Comparison of ENCODE assay signal across 18 cellular contexts in genomic region chr17:47822785-47823184, GRCh38. TPM values are rescaled to one million over a fixed set of nuclear protein-coding genes. Genes with fewer than 3 reads are reported as not detected.
DNase-seq lines count a peak whose midpoint lies in the region; ATAC-seq, FAIRE-seq and TF ChIP-seq lines count a peak whose summit lies in the region.
"Had no signal": no experiment of that assay in that cellular context is flagged by ENCODE, and none has a peak within 500 bp of the region (broad histone marks: within the 10 kb centered on the region; RNA-seq: fewer than 3 reads in every experiment).

No MANE protein-coding gene starts in this region.

- 84% methylated on average over 4 of the region's 4 CpGs for WGBS in K562 (ENCODE audit: insufficient coverage, low coverage, missing lambda C conversion rate)

- H2AFZ ChIP-seq in PC-9 (no peak overlapping the region), K562 (ENCODE audit: low read depth, low read length) (no peak overlapping the region)

- no peaks in the 10 kb centered on the region; the same call in 1 of the 2 replicates for H4K20me1 ChIP-seq in PC-9 (ENCODE audit: insufficient read depth)
- no peaks in the 10 kb centered on the region for H4K20me1 ChIP-seq in K562 (replicated peaks; ENCODE audit: control insufficient read depth, insufficient read depth, low read length)

- DNase-seq in activated T-cell treated with anti-CD3 and anti-CD28 coated beads, Interleukin-2, amount 50 U/mL, for 72 hours, result no peak
- DNase-seq in activated T-cell treated with anti-CD3 and anti-CD28 coated beads for 4 hours, result no peak
- DNase-seq in PC-9, result no peak
- DNase-seq in K562 (ENCODE audit: extremely low read depth in 1 of 4, low spot score in 3 of 4), result no peak
- no peak for DNase-seq in gastrocnemius medialis
- DNase-seq in AG08395 (ENCODE audit: low spot score), result no peak
- DNase-seq in activated CD4-positive, CD25-positive, alpha-beta regulatory T cell treated with anti-CD3 and anti-CD28 coated beads, Interleukin-2, amount 50 U/mL, for 72 hours, result no peak
- DNase-seq: activated CD4-positive, alpha-beta T cell treated with anti-CD3 and anti-CD28 coated beads for 48 hours; central memory CD4-positive, alpha-beta T cell; DMS 273 treated with DMSO at 0.1 percent for 48 hours; foreskin keratinocyte; lower lobe of right lung; NCI-H1048; NCI-H2107; stimulated activated CD4-positive, alpha-beta T cell treated with anti-CD3 and anti-CD28 coated beads, Interleukin-4, amount 100 ng/mL, for 1 hour; trophoblast cell had no signal

- H3K4me3 ChIP-seq in PC-9 (no peak overlapping the region), K562 (no peak overlapping the region), gastrocnemius medialis (no peak overlapping the region)

- peaks cover 39% of the 10 kb centered on the region for H3K36me3 ChIP-seq in PC-9 (ENCODE audit: low read depth)
- H3K36me3 ChIP-seq in K562 (ENCODE audit: control insufficient read depth, insufficient read depth, low read length), result peaks cover 54% of the 10 kb centered on the region
- peaks cover 0 to 48% of the 10 kb centered on the region in 2 donors for H3K36me3 ChIP-seq in gastrocnemius medialis

- H3K27me3 ChIP-seq in PC-9 (ENCODE audit: insufficient read depth, low read depth), result no peaks in the 10 kb centered on the region
- H3K27me3 ChIP-seq in K562 (ENCODE audit: control insufficient read depth in 2 of 2, insufficient read depth in 2 of 2, low read length in 2 of 2), result no peaks in the 10 kb centered on the region
- H3K27me3 ChIP-seq in gastrocnemius medialis, result no peaks in the 10 kb centered on the region
- H3K27me3 ChIP-seq: foreskin keratinocyte, neutrophil had no signal

- TF ChIP-seq EP300 in K562 (IDR thresholded peaks at IDR 0.05; ENCODE audit: low read length), result no peak

- H3K4me1 ChIP-seq in PC-9 (replicated peaks; ENCODE audit: insufficient read depth), result peaks cover 30% of the 10 kb centered on the region
- peaks cover 13 to 30% of the 10 kb centered on the region in 2 experiments for H3K4me1 ChIP-seq in K562 (replicated peaks in 1 of 2; ENCODE audit: control insufficient read depth in 2 of 2, insufficient read depth in 2 of 2, low read length in 2 of 2)
- H3K4me1 ChIP-seq in gastrocnemius medialis, result peaks cover 21 to 28% of the 10 kb centered on the region in 2 donors
- H3K4me1 ChIP-seq: foreskin keratinocyte had no signal

- no peak for TF ChIP-seq RAD21 in K562 (CRISPR knock-in tag; conservative IDR thresholded peaks at IDR 0.05 in 1 of 2, IDR thresholded peaks at IDR 0.05 in 1 of 2)

- H3K9me3 Mint-ChIP-seq in activated T-cell treated with anti-CD3 and anti-CD28 coated beads, Interleukin-2, amount 50 U/mL, for 72 hours, result no peaks in the 10 kb centered on the region

- H3K27ac Mint-ChIP-seq in activated T-cell treated with anti-CD3 and anti-CD28 coated beads, Interleukin-2, amount 50 U/mL, for 72 hours, result no peak overlapping the region

- POLR2A ChIA-PET in PC-9 (lab: Charles Lee; ENCODE audit: unreplicated experiment), result no interaction called here
- POLR2A ChIA-PET in K562 (lab: Yijun Ruan, JAX), result interaction anchor here (0.8 to 4.0 kb wide), 2 partner anchors 8 to 1536 kb away, joined by 3 to 28 read pairs; partner anchors contain the start of genes LRRC46 and MRPL10

- peaks cover 25% of the 10 kb centered on the region for H3K4me1 Mint-ChIP-seq in activated T-cell treated with anti-CD3 and anti-CD28 coated beads, Interleukin-2, amount 50 U/mL, for 72 hours (ENCODE audit: low read depth)

- H3K9me2 ChIP-seq in PC-9 (ENCODE audit: insufficient read depth), result no peaks in the 10 kb centered on the region

- H3F3A ChIP-seq in PC-9 (ENCODE audit: insufficient read depth, low read depth), result peaks cover 38% of the 10 kb centered on the region

- no peaks in the 10 kb centered on the region for H3K9me1 ChIP-seq in K562 (ENCODE audit: control insufficient read depth, insufficient read depth, low read length)

- H3K4me2 ChIP-seq in PC-9 (peak overlapping the region; percentile 91), K562 (ENCODE audit: insufficient read depth, low read length) (no peak overlapping the region)

- H3K27ac ChIP-seq in PC-9, result peak overlapping the region; percentile 79; the same call in 1 of the 2 replicates
- no peak overlapping the region for H3K27ac ChIP-seq in K562 (ENCODE audit: extremely low read depth, low read depth, low read length)
- H3K27ac ChIP-seq in gastrocnemius medialis, result peak overlapping the region in 3 of 4 donors; percentile 76 to 81 (median 78)
- H3K27ac ChIP-seq: foreskin keratinocyte, neutrophil had no signal

- ATAC-seq in activated T-cell treated with anti-CD3 and anti-CD28 coated beads, Interleukin-2, amount 50 U/mL, for 72 hours (replicated peaks in 1 of 2), result no peak
- ATAC-seq in K562, result no peak
- no peak for ATAC-seq in gastrocnemius medialis
- ATAC-seq in GM21447 (IDR thresholded peaks at IDR 0.05; ENCODE audit: unreplicated experiment), result no peak
- ATAC-seq: foreskin keratinocyte, lower lobe of right lung had no signal

- TF ChIP-seq POLR2A in K562 (conservative IDR thresholded peaks at IDR 0.05) (no peak), gastrocnemius medialis (IDR thresholded peaks at IDR 0.05) (no peak)

- TF ChIP-seq CTCF in PC-9 (conservative IDR thresholded peaks at IDR 0.05) (no peak), K562 (IDR thresholded peaks at IDR 0.05 in 2 of 3, conservative IDR thresholded peaks at IDR 0.05 in 1 of 3; ENCODE audit: insufficient read depth in 2 of 3, low read depth in 1 of 3, low read length in 3 of 3) (no peak), gastrocnemius medialis (IDR thresholded peaks at IDR 0.05 in 4 of 5, conservative IDR thresholded peaks at IDR 0.05 in 1 of 5) (no peak)

- peak overlapping the region; percentile 89 to 95 for H3K4me3 Mint-ChIP-seq in activated T-cell treated with anti-CD3 and anti-CD28 coated beads, Interleukin-2, amount 50 U/mL, for 72 hours

- BruUV-seq in PC-9 (replicated peaks; lab: Mats Ljungman, UMichigan) (no TSS peak), K562 (replicated peaks; lab: Mats Ljungman, UMichigan) (no TSS peak)

- peaks cover 24% of the 10 kb centered on the region for H3K79me2 ChIP-seq in PC-9 (ENCODE audit: low read depth)
- peaks cover 9% of the 10 kb centered on the region for H3K79me2 ChIP-seq in K562 (ENCODE audit: control insufficient read depth, insufficient read depth, low read length)

- H3K27me3 Mint-ChIP-seq in activated T-cell treated with anti-CD3 and anti-CD28 coated beads, Interleukin-2, amount 50 U/mL, for 72 hours (ENCODE audit: low read depth), result no peaks in the 10 kb centered on the region

- no peak for FAIRE-seq in K562 (lab: Jason Lieb, UNC)

- in situ Hi-C loops in K562 (cut with MboI), result no loop called here
- in situ Hi-C loops in gastrocnemius medialis (cut with MboI; ENCODE audit: low sequenced_read_pairs in 4 of 4), result no loop called here

- peaks cover 13 to 19% of the 10 kb centered on the region in 2 donors for H3K36me3 Mint-ChIP-seq in activated T-cell treated with anti-CD3 and anti-CD28 coated beads, Interleukin-2, amount 50 U/mL, for 72 hours (ENCODE audit: insufficient read depth in 2 of 2)

- H3K9ac ChIP-seq in K562 (ENCODE audit: insufficient read depth in 1 of 2, low read depth in 2 of 2, low read length in 2 of 2), result peak overlapping the region in 1 of 2 experiments; percentile 36; a peak in 1 of 4 replicates

- intact Hi-C loops in PC-9 (cut with micrococcal nuclease; ENCODE audit: unreplicated experiment) (no loop called here), K562 (cut with micrococcal nuclease) (no loop called here), gastrocnemius medialis (cut with DNase I; ENCODE audit: low total_unique reads) (no loop called here)

- H3K9me3 ChIP-seq in PC-9 (ENCODE audit: insufficient read depth, low read depth) (no peaks in the 10 kb centered on the region), K562 (replicated peaks; ENCODE audit: control insufficient read depth, insufficient read depth, low read depth, low read length) (no peaks in the 10 kb centered on the region), gastrocnemius medialis (no peaks in the 10 kb centered on the region)
- H3K9me3 ChIP-seq: lower lobe of right lung, neutrophil had no signal

- CTCF ChIA-PET in PC-9 (lab: Charles Lee) (interaction anchor here (0.5 kb wide), 1 partner anchor 89 kb away, joined by 3 read pairs; no protein-coding TSS in a partner anchor), K562 (lab: Yijun Ruan, JAX; ENCODE audit: low intra/inter-chr PET ratio) (interaction anchor here (1.0 kb wide), 1 partner anchor 9 kb away, joined by 3 read pairs; the partner anchor contains the start of genes LRRC46 and MRPL10)

RNA-seq across cellular contexts. Expression of gene OSBPL7, which starts 1.2 kb away (rescaled TPM):
- 10 to 100 TPM; 23.9 to 24.9 TPM for total RNA-seq in activated T-cell treated with anti-CD3 and anti-CD28 coated beads, Interleukin-2, amount 50 U/mL, for 72 hours
- total RNA-seq in PC-9 (2021) (32.2 and 35.9 TPM in 2 replicates), K562 (2014; rRNA removed) (6.1 and 7.3 TPM in 2 replicates), K562 (2014; rRNA removed; fragmentation: Illumina TruSeq; extraction: Trizol) (2.4 and 2.9 TPM in 2 replicates), K562 (2015; rRNA removed; fragmentation: Illumina TruSeq; extraction: Trizol) (5.8 and 6.7 TPM in 2 replicates), K562 (2021) (11.5 and 11.9 TPM in 2 replicates), gastrocnemius medialis (1 to 10 TPM in 3 of 4 donors, under 1 TPM in 1; 0.89 to 4.6 (median 1.6) TPM)
- total RNA-seq in K562 (2011; cell fraction: chromatin; rRNA removed; ENCODE audit: low replicate concordance), result 62.5 and 143 TPM in 2 replicates
- total RNA-seq in K562 (2011; cell fraction: nucleolus; rRNA removed), result 91.2 and 91.6 TPM in 2 replicates
- total RNA-seq in K562 (2011; cell fraction: nucleoplasm; rRNA removed), result 59.7 and 61.4 TPM in 2 replicates
- polyA plus RNA-seq in K562 (2011; rRNA removed) (5.3 and 15.3 TPM in 2 replicates), K562 (2014; fragmentation: Illumina TruSeq; extraction: Trizol) (5.9 and 7.7 TPM in 2 replicates), K562 (2014; fragmentation: Nextera tagmentation; extraction: Ambion mirVana) (under 1 TPM; 0.32 to 0.48 TPM), K562 (2014; rRNA removed) (9.7 and 9.8 TPM in 2 replicates)
- polyA plus RNA-seq in K562 (2011; cell fraction: cytosol; rRNA removed), result 4.4 and 5.7 TPM in 2 replicates
- polyA plus RNA-seq in K562 (2011; cell fraction: nucleus; rRNA removed), result 122 and 141 TPM in 2 replicates
- 9.6 and 15.9 TPM in 2 replicates for polyA plus RNA-seq in K562 (2012)
- polyA minus RNA-seq in K562 (2011; rRNA and poly(A)+ RNA removed), result 4.7 and 5.6 TPM in 2 replicates
- 8.6 and 9.9 TPM in 2 replicates for polyA minus RNA-seq in K562 (2011; cell fraction: cytosol; rRNA and poly(A)+ RNA removed)
- 38.2 and 40.1 TPM in 2 replicates for polyA minus RNA-seq in K562 (2011; cell fraction: nucleus; rRNA and poly(A)+ RNA removed)

RNA-seq across cellular contexts. Expression of gene MRPL10, which starts 8.6 kb away (rescaled TPM):
- 10 to 100 TPM; 81.7 to 83.5 TPM for total RNA-seq in activated T-cell treated with anti-CD3 and anti-CD28 coated beads, Interleukin-2, amount 50 U/mL, for 72 hours
- total RNA-seq in PC-9 (2021), result 50.1 and 63.8 TPM in 2 replicates
- 25.1 and 49.5 TPM in 2 replicates for total RNA-seq in K562 (2011; cell fraction: chromatin; rRNA removed; ENCODE audit: low replicate concordance)
- total RNA-seq in K562 (2011; cell fraction: nucleolus; rRNA removed), result 40.0 and 45.0 TPM in 2 replicates
- 37.7 and 40.2 TPM in 2 replicates for total RNA-seq in K562 (2011; cell fraction: nucleoplasm; rRNA removed)
- total RNA-seq in K562 (2014; rRNA removed), result 68.6 and 83.9 TPM in 2 replicates
- total RNA-seq in K562 (2014; rRNA removed; fragmentation: Illumina TruSeq; extraction: Trizol), result 46.9 and 50.2 TPM in 2 replicates
- total RNA-seq in K562 (2015; rRNA removed; fragmentation: Illumina TruSeq; extraction: Trizol), result 52.3 and 53.1 TPM in 2 replicates
- 71.2 and 82.9 TPM in 2 replicates for total RNA-seq in K562 (2021)
- 67.3 and 101 TPM in 2 replicates for polyA plus RNA-seq in K562 (2011; rRNA removed)
- 154 and 231 TPM in 2 replicates for polyA plus RNA-seq in K562 (2011; cell fraction: cytosol; rRNA removed)
- polyA plus RNA-seq in K562 (2011; cell fraction: nucleus; rRNA removed), result 49.9 and 54.1 TPM in 2 replicates
- 60.8 and 104 TPM in 2 replicates for polyA plus RNA-seq in K562 (2012)
- polyA plus RNA-seq in K562 (2014; fragmentation: Illumina TruSeq; extraction: Trizol), result 105 and 108 TPM in 2 replicates
- polyA plus RNA-seq in K562 (2014; fragmentation: Nextera tagmentation; extraction: Ambion mirVana), result 10 to 100 TPM; 27.8 to 47.8 TPM
- polyA plus RNA-seq in K562 (2014; rRNA removed), result 67.4 and 83.9 TPM in 2 replicates
- polyA minus RNA-seq in K562 (2011; rRNA and poly(A)+ RNA removed), result 82.5 and 100 TPM in 2 replicates
- 43.6 and 55.3 TPM in 2 replicates for polyA minus RNA-seq in K562 (2011; cell fraction: cytosol; rRNA and poly(A)+ RNA removed)
- 28.5 and 32.1 TPM in 2 replicates for polyA minus RNA-seq in K562 (2011; cell fraction: nucleus; rRNA and poly(A)+ RNA removed)
- 10 to 100 TPM; 38.6 to 76.5 (median 49.6) TPM for total RNA-seq in gastrocnemius medialis

RNA-seq across cellular contexts. Expression of gene LRRC46, which starts 8.7 kb away (rescaled TPM):
- under 1 TPM; 0.46 to 0.83 TPM for total RNA-seq in activated T-cell treated with anti-CD3 and anti-CD28 coated beads, Interleukin-2, amount 50 U/mL, for 72 hours
- total RNA-seq in PC-9 (2021) (1.5 and 1.9 TPM in 2 replicates), K562 (2014; rRNA removed) (0.37 TPM in 1 of 2 replicates, not detected in the other), K562 (2014; rRNA removed; fragmentation: Illumina TruSeq; extraction: Trizol) (0.22 and 0.40 TPM in 2 replicates), K562 (2015; rRNA removed; fragmentation: Illumina TruSeq; extraction: Trizol) (0.47 and 0.64 TPM in 2 replicates), K562 (2021) (0.73 and 1.0 TPM in 2 replicates), gastrocnemius medialis (under 1 TPM in 1 of 4 donors, not detected in 3; 0.20 TPM)
- 1.0 and 1.1 TPM in 2 replicates for total RNA-seq in K562 (2011; cell fraction: chromatin; rRNA removed; ENCODE audit: low replicate concordance)
- 0.50 and 0.66 TPM in 2 replicates for total RNA-seq in K562 (2011; cell fraction: nucleolus; rRNA removed)
- total RNA-seq in K562 (2011; cell fraction: nucleoplasm; rRNA removed), result 1.1 TPM in 2 replicates
- polyA plus RNA-seq in K562 (2011; rRNA removed) (0.59 and 0.72 TPM in 2 replicates), K562 (2014; fragmentation: Illumina TruSeq; extraction: Trizol) (1.4 and 1.9 TPM in 2 replicates), K562 (2014; fragmentation: Nextera tagmentation; extraction: Ambion mirVana) (under 1 TPM; 0.39 TPM), K562 (2014; rRNA removed) (0.53 and 1.4 TPM in 2 replicates)
- 0.88 and 0.94 TPM in 2 replicates for polyA plus RNA-seq in K562 (2011; cell fraction: cytosol; rRNA removed)
- polyA plus RNA-seq in K562 (2011; cell fraction: nucleus; rRNA removed), result 1.5 and 2.2 TPM in 2 replicates
- polyA plus RNA-seq in K562 (2012), result 1.5 and 2.6 TPM in 2 replicates
- polyA minus RNA-seq in K562 (2011; rRNA and poly(A)+ RNA removed), result 0.30 and 0.42 TPM in 2 replicates
- polyA minus RNA-seq in K562 (2011; cell fraction: cytosol; rRNA and poly(A)+ RNA removed), result not detected in 2 replicates
- polyA minus RNA-seq in K562 (2011; cell fraction: nucleus; rRNA and poly(A)+ RNA removed), result 0.27 and 0.44 TPM in 2 replicates

RNA-seq across cellular contexts. Expression of gene SCRN2, which starts 18.3 kb away (rescaled TPM):
- 10 to 100 TPM; 16.1 to 17.6 TPM for total RNA-seq in activated T-cell treated with anti-CD3 and anti-CD28 coated beads, Interleukin-2, amount 50 U/mL, for 72 hours
- total RNA-seq in PC-9 (2021) (31.7 and 43.9 TPM in 2 replicates), K562 (2014; rRNA removed) (23.2 and 29.9 TPM in 2 replicates), K562 (2014; rRNA removed; fragmentation: Illumina TruSeq; extraction: Trizol) (5.7 and 8.5 TPM in 2 replicates), K562 (2015; rRNA removed; fragmentation: Illumina TruSeq; extraction: Trizol) (11.8 and 13.7 TPM in 2 replicates), K562 (2021) (24.0 and 28.8 TPM in 2 replicates), gastrocnemius medialis (10 to 100 TPM; 11.0 to 22.3 (median 16.8) TPM)
- total RNA-seq in K562 (2011; cell fraction: chromatin; rRNA removed; ENCODE audit: low replicate concordance), result 69.2 and 220 TPM in 2 replicates
- total RNA-seq in K562 (2011; cell fraction: nucleolus; rRNA removed), result 148 and 158 TPM in 2 replicates
- 96.5 and 102 TPM in 2 replicates for total RNA-seq in K562 (2011; cell fraction: nucleoplasm; rRNA removed)
- polyA plus RNA-seq in K562 (2011; rRNA removed) (19.3 and 32.0 TPM in 2 replicates), K562 (2014; fragmentation: Illumina TruSeq; extraction: Trizol) (13.6 and 20.9 TPM in 2 replicates), K562 (2014; fragmentation: Nextera tagmentation; extraction: Ambion mirVana) (1 to 10 TPM in 1 of 2 experiments, under 1 TPM in 1; 0.25 to 1.2 TPM), K562 (2014; rRNA removed) (31.9 and 32.9 TPM in 2 replicates)
- polyA plus RNA-seq in K562 (2011; cell fraction: cytosol; rRNA removed), result 25.1 and 31.5 TPM in 2 replicates
- polyA plus RNA-seq in K562 (2011; cell fraction: nucleus; rRNA removed), result 364 and 377 TPM in 2 replicates
- 26.3 and 41.4 TPM in 2 replicates for polyA plus RNA-seq in K562 (2012)
- polyA minus RNA-seq in K562 (2011; rRNA and poly(A)+ RNA removed), result 10.1 and 10.3 TPM in 2 replicates
- polyA minus RNA-seq in K562 (2011; cell fraction: cytosol; rRNA and poly(A)+ RNA removed), result 6.3 and 8.0 TPM in 2 replicates
- polyA minus RNA-seq in K562 (2011; cell fraction: nucleus; rRNA and poly(A)+ RNA removed), result 64.5 and 81.4 TPM in 2 replicates

RNA-seq across cellular contexts. Expression of gene SP6, which starts 28.2 kb away (rescaled TPM):
- total RNA-seq in activated T-cell treated with anti-CD3 and anti-CD28 coated beads, Interleukin-2, amount 50 U/mL, for 72 hours, result under 1 TPM; 0.12 to 0.28 TPM
- total RNA-seq in PC-9 (2021) (13.3 and 14.9 TPM in 2 replicates), K562 (2014; rRNA removed) (2.2 TPM in 2 replicates), K562 (2014; rRNA removed; fragmentation: Illumina TruSeq; extraction: Trizol) (1.6 and 2.0 TPM in 2 replicates), K562 (2015; rRNA removed; fragmentation: Illumina TruSeq; extraction: Trizol) (1.1 TPM in 2 replicates), K562 (2021) (6.9 and 7.9 TPM in 2 replicates), gastrocnemius medialis (under 1 TPM in 1 of 4 donors, not detected in 3; 0.16 TPM)
- 4.1 and 13.9 TPM in 2 replicates for total RNA-seq in K562 (2011; cell fraction: chromatin; rRNA removed; ENCODE audit: low replicate concordance)
- total RNA-seq in K562 (2011; cell fraction: nucleolus; rRNA removed), result 7.8 and 13.2 TPM in 2 replicates
- total RNA-seq in K562 (2011; cell fraction: nucleoplasm; rRNA removed), result 7.0 and 11.1 TPM in 2 replicates
- polyA plus RNA-seq in K562 (2011; rRNA removed) (5.2 and 5.5 TPM in 2 replicates), K562 (2014; fragmentation: Illumina TruSeq; extraction: Trizol) (2.9 and 4.1 TPM in 2 replicates), K562 (2014; fragmentation: Nextera tagmentation; extraction: Ambion mirVana) (under 1 TPM; 0.11 TPM), K562 (2014; rRNA removed) (4.6 and 4.7 TPM in 2 replicates)
- polyA plus RNA-seq in K562 (2011; cell fraction: cytosol; rRNA removed), result 4.0 and 12.5 TPM in 2 replicates
- polyA plus RNA-seq in K562 (2011; cell fraction: nucleus; rRNA removed), result 9.0 and 21.6 TPM in 2 replicates
- 9.4 and 10.4 TPM in 2 replicates for polyA plus RNA-seq in K562 (2012)
- 3.1 and 4.7 TPM in 2 replicates for polyA minus RNA-seq in K562 (2011; rRNA and poly(A)+ RNA removed)
- polyA minus RNA-seq in K562 (2011; cell fraction: cytosol; rRNA and poly(A)+ RNA removed), result 4.2 and 7.2 TPM in 2 replicates
- polyA minus RNA-seq in K562 (2011; cell fraction: nucleus; rRNA and poly(A)+ RNA removed), result 7.6 and 8.6 TPM in 2 replicates
